In genomic region chr20:31869673-31869941, GRCh38 we compare ENCODE assay signal across 1 cellular context.
TF ChIP-seq lines count a peak whose summit lies in the region.

No MANE protein-coding gene starts in this region.

TF ChIP-seq in IMR-90, 13 proteins besides CTCF, POLR2A, EP300 and RAD21 (continued from another document):
- TF ChIP-seq, protein P1, sequence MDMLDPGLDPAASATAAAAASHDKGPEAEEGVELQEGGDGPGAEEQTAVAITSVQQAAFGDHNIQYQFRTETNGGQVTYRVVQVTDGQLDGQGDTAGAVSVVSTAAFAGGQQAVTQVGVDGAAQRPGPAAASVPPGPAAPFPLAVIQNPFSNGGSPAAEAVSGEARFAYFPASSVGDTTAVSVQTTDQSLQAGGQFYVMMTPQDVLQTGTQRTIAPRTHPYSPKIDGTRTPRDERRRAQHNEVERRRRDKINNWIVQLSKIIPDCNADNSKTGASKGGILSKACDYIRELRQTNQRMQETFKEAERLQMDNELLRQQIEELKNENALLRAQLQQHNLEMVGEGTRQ (IDR thresholded peaks at IDR 0.05; ENCODE audit: low read depth, low read length), result no peak
- TF ChIP-seq MAZ (IDR thresholded peaks at IDR 0.05; ENCODE audit: borderline replicate concordance, low read depth, low read length) (no peak), RFX5 (IDR thresholded peaks at IDR 0.05; ENCODE audit: low read depth, low read length) (no peak), SMC3 (IDR thresholded peaks at IDR 0.05; ENCODE audit: low read depth, low read length) (no peak), CEBPB (IDR thresholded peaks at IDR 0.05; ENCODE audit: low read depth, low read length) (no peak), CHD1 (IDR thresholded peaks at IDR 0.05; ENCODE audit: low read depth, low read length) (no peak), MAFK (IDR thresholded peaks at IDR 0.05; ENCODE audit: low read depth, low read length) (no peak), NFE2L2 (IDR thresholded peaks at IDR 0.05; ENCODE audit: low read depth, low read length) (no peak)
- TF ChIP-seq, protein P2, sequence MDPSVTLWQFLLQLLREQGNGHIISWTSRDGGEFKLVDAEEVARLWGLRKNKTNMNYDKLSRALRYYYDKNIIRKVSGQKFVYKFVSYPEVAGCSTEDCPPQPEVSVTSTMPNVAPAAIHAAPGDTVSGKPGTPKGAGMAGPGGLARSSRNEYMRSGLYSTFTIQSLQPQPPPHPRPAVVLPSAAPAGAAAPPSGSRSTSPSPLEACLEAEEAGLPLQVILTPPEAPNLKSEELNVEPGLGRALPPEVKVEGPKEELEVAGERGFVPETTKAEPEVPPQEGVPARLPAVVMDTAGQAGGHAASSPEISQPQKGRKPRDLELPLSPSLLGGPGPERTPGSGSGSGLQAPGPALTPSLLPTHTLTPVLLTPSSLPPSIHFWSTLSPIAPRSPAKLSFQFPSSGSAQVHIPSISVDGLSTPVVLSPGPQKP (IDR thresholded peaks at IDR 0.05; ENCODE audit: borderline replicate concordance, low read depth, low read length), result no peak
TF ChIP-seq in IMR-90: peak in this region for 0.
